Comparison of ENCODE assay signal across 8 cellular contexts in genomic region chr2:53787255-53787910, GRCh38. TPM values are rescaled to one million over a fixed set of nuclear protein-coding genes. Genes with fewer than 3 reads are reported as not detected.
DNase-seq lines count a peak whose midpoint lies in the region; ATAC-seq and TF ChIP-seq lines count a peak whose summit lies in the region.

No MANE protein-coding gene starts in this region.

- H3K9me3 ChIP-seq in PC-9 (ENCODE audit: insufficient read depth, low read depth) (no peaks in the 10 kb centered on the region), right lobe of liver (no peaks in the 10 kb centered on the region), thoracic aorta (no peaks in the 10 kb centered on the region)

- 0% methylated on average over 22 of the region's 29 CpGs for WGBS in right lobe of liver (ENCODE audit: insufficient coverage, low coverage, low lambda C conversion rate, missing lambda C conversion rate)

- H3K4me2 ChIP-seq in PC-9: peak overlapping the region; percentile 95

- H3K4me3 ChIP-seq in PC-9 (peak overlapping the region; percentile 88), choroid plexus epithelial cell (ENCODE audit: low read depth, low read length) (peak overlapping the region; percentile 89), right lobe of liver (peak overlapping the region; percentile 93 to 98 (median 98)), thoracic aorta (peak overlapping the region; percentile 91)

- peaks cover 18% of the 10 kb centered on the region; the same call in 1 of the 2 replicates for H3F3A ChIP-seq in PC-9 (ENCODE audit: insufficient read depth, low read depth)

- CTCF ChIA-PET in PC-9 (lab: Charles Lee): no interaction called here

- no peak for TF ChIP-seq CTCF in PC-9 (conservative IDR thresholded peaks at IDR 0.05)
- no peak for TF ChIP-seq CTCF in choroid plexus epithelial cell (conservative IDR thresholded peaks at IDR 0.05; ENCODE audit: low read depth, low read length)
- no peak for TF ChIP-seq CTCF in right lobe of liver (IDR thresholded peaks at IDR 0.05)
- no peak for TF ChIP-seq CTCF in thoracic aorta (IDR thresholded peaks at IDR 0.05)

- DNase-seq in CD1c-positive myeloid dendritic cell (ENCODE audit: extremely low spot score) (peak; percentile 51), PC-9 (no peak), choroid plexus epithelial cell (ENCODE audit: low read depth) (peak; percentile 46), right lobe of liver (no peak), thoracic aorta (ENCODE audit: low spot score) (no peak), NCI-H774 (lab: John Stamatoyannopoulos, UW) (no peak)

- no peaks in the 10 kb centered on the region for H3K36me3 ChIP-seq in PC-9 (ENCODE audit: low read depth)
- H3K36me3 ChIP-seq in right lobe of liver: no peaks in the 10 kb centered on the region
- no peaks in the 10 kb centered on the region for H3K36me3 ChIP-seq in thoracic aorta

- intact Hi-C loops in PC-9 (cut with micrococcal nuclease; ENCODE audit: unreplicated experiment): loop anchor here (10.0 kb wide), 1 partner anchor 917 kb away; no protein-coding TSS in a partner anchor
- intact Hi-C loops in right lobe of liver (cut with DNase I): no loop called here

- peak overlapping the region; percentile 93 for H2AFZ ChIP-seq in PC-9

- POLR2A ChIA-PET in PC-9 (lab: Charles Lee; ENCODE audit: unreplicated experiment): no interaction called here

- H3K27me3 ChIP-seq in PC-9 (ENCODE audit: insufficient read depth, low read depth) (no peaks in the 10 kb centered on the region), right lobe of liver (no peaks in the 10 kb centered on the region), thoracic aorta (replicated peaks; ENCODE audit: insufficient read depth) (no peaks in the 10 kb centered on the region)

- H4K20me1 ChIP-seq in PC-9 (ENCODE audit: insufficient read depth): peaks cover 14% of the 10 kb centered on the region

- no peak for TF ChIP-seq POLR2A in right lobe of liver (IDR thresholded peaks at IDR 0.05)

- no peaks in the 10 kb centered on the region for H3K9me2 ChIP-seq in PC-9 (ENCODE audit: insufficient read depth)

- H3K4me1 ChIP-seq in PC-9 (replicated peaks; ENCODE audit: insufficient read depth) (peaks cover 26% of the 10 kb centered on the region), right lobe of liver (peaks cover 0 to 25% (median 6%) of the 10 kb centered on the region in 4 donors), thoracic aorta (ENCODE audit: control insufficient read depth in 1 of 2, low read depth in 2 of 2) (peaks cover 28 to 61% of the 10 kb centered on the region in 2 donors)

- ATAC-seq in GM18907 (IDR thresholded peaks at IDR 0.05; ENCODE audit: unreplicated experiment): peak; percentile 55
- peak; percentile 47 for ATAC-seq in HG03097 (IDR thresholded peaks at IDR 0.05; ENCODE audit: low FRiP score, unreplicated experiment)
- peak; percentile 68 to 83 (median 78) for ATAC-seq in right lobe of liver
- ATAC-seq in thoracic aorta (ENCODE audit: insufficient number of reproducible peaks, low FRiP score, low read depth): peak; percentile 44

- H3K27ac ChIP-seq in PC-9: peak overlapping the region; percentile 51
- H3K27ac ChIP-seq in right lobe of liver: peak overlapping the region; percentile 61 to 79 (median 77)
- H3K27ac ChIP-seq in thoracic aorta: peak overlapping the region; percentile 78 to 81

- no TSS peak for BruUV-seq in PC-9 (replicated peaks; lab: Mats Ljungman, UMichigan)

- H3K79me2 ChIP-seq in PC-9 (ENCODE audit: low read depth): peaks cover 96% of the 10 kb centered on the region

RNA-seq across cellular contexts. Expression of gene ERLEC1, which starts 0.5 kb away (rescaled TPM):
- total RNA-seq in PC-9 (2021) (34.9 and 35.7 TPM in 2 replicates), right lobe of liver (10 to 100 TPM; 18.0 to 40.0 (median 22.1) TPM), thoracic aorta (10 to 100 TPM; 50.3 to 88.5 TPM)

RNA-seq across cellular contexts. Expression of gene ASB3, which starts 0.6 kb away (rescaled TPM):
- total RNA-seq in PC-9 (2021) (22.0 and 27.7 TPM in 2 replicates), right lobe of liver (1 to 10 TPM; 3.6 to 8.4 (median 5.3) TPM), thoracic aorta (10 to 100 TPM; 13.3 to 24.1 TPM)

RNA-seq across cellular contexts. Expression of gene CHAC2, which starts 19.8 kb away (rescaled TPM):
- 2.7 and 5.0 TPM in 2 replicates for total RNA-seq in PC-9 (2021)
- 1 to 10 TPM; 1.2 to 4.3 (median 2.5) TPM for total RNA-seq in right lobe of liver
- 1 to 10 TPM; 1.5 to 1.8 TPM for total RNA-seq in thoracic aorta

Comparison
In these comparisons a context has a peak if more than half of its experiments do, and no peak if none do; other contexts are left out.
1. DNase-seq: peak in CD1c-positive myeloid dendritic cell (single experiment) and choroid plexus epithelial cell (single experiment); none in PC-9 (0 of 2), right lobe of liver (0 of 3), thoracic aorta (single experiment) and NCI-H774 (single experiment).
2. Peak in every context shown above with its lines, with median percentiles within 50 percentile points of each other: ATAC-seq, H3K27ac ChIP-seq and H3K4me3 ChIP-seq.